In the genomic region with DNA sequence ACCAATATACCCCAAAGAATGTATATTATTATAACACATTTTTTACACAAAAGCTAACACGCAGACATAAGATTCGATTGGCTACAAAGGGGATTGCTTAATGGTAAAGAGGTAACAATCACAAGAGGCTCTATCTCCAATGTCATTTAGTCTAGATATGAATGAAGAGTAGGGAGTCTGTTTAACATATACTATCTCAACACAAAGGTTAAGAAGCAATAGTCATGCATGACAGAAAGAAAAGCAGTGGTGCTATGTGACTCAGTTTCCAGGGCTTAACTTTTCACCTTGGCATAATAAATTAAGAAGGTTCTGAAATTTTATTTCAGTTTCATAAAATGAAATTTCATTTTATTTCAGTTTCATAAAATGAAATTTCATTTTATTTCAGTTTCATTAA, we compare ENCODE assay signal across 21 cellular contexts.
"Had no signal": no experiment of that assay in that cellular context is flagged by ENCODE, and none has a peak within 500 bp of the region (broad histone marks: within the 10 kb centered on the region; RNA-seq: fewer than 3 reads in every experiment).

No MANE protein-coding gene starts in this region.

- DNase-seq: cortex of kidney; dermis blood vessel endothelial cell; dorsolateral prefrontal cortex; effector CD4-positive, alpha-beta T cell; effector CD8-positive, alpha-beta T cell; effector memory CD4-positive, alpha-beta T cell; effector memory CD8-positive, alpha-beta T cell; endodermal cell; erythroblast; esophagus squamous epithelium; foreskin keratinocyte; foreskin melanocyte; gastrocnemius medialis; glutamatergic neuron; head of caudate nucleus; heart left ventricle; heart right ventricle; hippocampal formation had no signal

- H3K4me3 Mint-ChIP-seq: dendritic cell treated with granulocyte-macrophage colony-stimulating factor and Interleukin-4, amounts not matched to agents 40 ng/mL and 50 ng/mL, for 4 days; effector memory CD8-positive, alpha-beta T cell; endodermal cell had no signal

- H3K9me3 Mint-ChIP-seq: dendritic cell treated with granulocyte-macrophage colony-stimulating factor and Interleukin-4, amounts not matched to agents 40 ng/mL and 50 ng/mL, for 4 days; effector memory CD8-positive, alpha-beta T cell; endodermal cell had no signal

- ATAC-seq: effector memory CD8-positive, alpha-beta T cell; esophagus mucosa; foreskin keratinocyte; gastrocnemius medialis; gastroesophageal sphincter; heart left ventricle; heart right ventricle had no signal

- H3K27me3 Mint-ChIP-seq: dendritic cell treated with granulocyte-macrophage colony-stimulating factor and Interleukin-4, amounts not matched to agents 40 ng/mL and 50 ng/mL, for 4 days had no signal

- H3K27ac Mint-ChIP-seq: dendritic cell treated with granulocyte-macrophage colony-stimulating factor and Interleukin-4, amounts not matched to agents 40 ng/mL and 50 ng/mL, for 4 days; effector memory CD8-positive, alpha-beta T cell; endodermal cell had no signal
